Comparison of ENCODE assay signal across 8 cellular contexts in genomic region chr5:140038373-140038957, GRCh38. TPM values are rescaled to one million over a fixed set of nuclear protein-coding genes. Genes with fewer than 3 reads are reported as not detected.
DNase-seq lines count a peak whose midpoint lies in the region; ATAC-seq and TF ChIP-seq lines count a peak whose summit lies in the region.

No MANE protein-coding gene starts in this region.

- peak overlapping the region; percentile 4; the same call in 1 of the 2 replicates for H3K27ac Mint-ChIP-seq in HFFc6

- peaks cover 9% of the 10 kb centered on the region for H3K9me3 Mint-ChIP-seq in HFFc6

- H3K27ac ChIP-seq in BLaER1 treated with 17β-estradiol and CSF1 and Interleukin-3, amounts not matched to agents 10 nM and 100 nM, result no peak overlapping the region
- H3K27ac ChIP-seq in brain microvascular endothelial cell (no peak overlapping the region), mucosa of rectum (ENCODE audit: low read depth in 2 of 2, low read length in 2 of 2) (peak overlapping the region in 1 of 2 donors; percentile 33)

- peak; percentile 2 for DNase-seq in HFFc6
- no peak for DNase-seq in brain microvascular endothelial cell
- DNase-seq in activated CD8-positive, alpha-beta memory T cell treated with anti-CD3 and anti-CD28 coated beads, Interleukin-2, amount 50 U/mL, for 48 hours, result no peak
- DNase-seq in NCI-H1048 (lab: John Stamatoyannopoulos, UW), result no peak

- peaks cover 0 to 10% (median 4%) of the 10 kb centered on the region in 11 experiments; a peak in 4 of 22 replicates for H3K9me3 ChIP-seq in BLaER1 treated with 17β-estradiol and CSF1 and Interleukin-3, amounts not matched to agents 10 nM and 100 nM (replicated peaks in 1 of 11)
- H3K9me3 ChIP-seq in mucosa of rectum (ENCODE audit: control insufficient read depth in 2 of 2, low read length in 2 of 2), result no peaks in the 10 kb centered on the region

- peaks cover 27% of the 10 kb centered on the region for H3K4me1 Mint-ChIP-seq in HFFc6 (ENCODE audit: low read depth)

- TF ChIP-seq CTCF in HFFc6 (IDR thresholded peaks at IDR 0.05) (no peak), brain microvascular endothelial cell (IDR thresholded peaks at IDR 0.05; ENCODE audit: low read depth, low read length, missing control alignments) (no peak)

- in situ Hi-C loops in brain microvascular endothelial cell (cut with HindIII; ENCODE audit: low pct_ligation_motif_present, low sequenced_read_pairs), result no loop called here

- H3K4me2 ChIP-seq in BLaER1 treated with 17β-estradiol and CSF1 and Interleukin-3, amounts not matched to agents 10 nM and 100 nM, result peak overlapping the region; percentile 26 to 68 (median 57)

- no peaks in the 10 kb centered on the region; the same call in 1 of the 2 replicates for H3K36me3 Mint-ChIP-seq in HFFc6 (ENCODE audit: low read depth)

- H3K4me3 Mint-ChIP-seq in HFFc6, result peak overlapping the region; percentile 81

- H3K27me3 Mint-ChIP-seq in HFFc6 (ENCODE audit: insufficient read depth), result peaks cover 24% of the 10 kb centered on the region

- no peaks in the 10 kb centered on the region for H3K36me3 ChIP-seq in BLaER1 treated with 17β-estradiol and CSF1 and Interleukin-3, amounts not matched to agents 10 nM and 100 nM
- H3K36me3 ChIP-seq in brain microvascular endothelial cell (replicated peaks), result no peaks in the 10 kb centered on the region
- no peaks in the 10 kb centered on the region for H3K36me3 ChIP-seq in mucosa of rectum (ENCODE audit: control insufficient read depth in 2 of 2, insufficient read depth in 2 of 2, low read length in 2 of 2)

- peak overlapping the region in 3 of 10 experiments; percentile 16 to 30 (median 29); a peak in 4 of 20 replicates for H3K4me3 ChIP-seq in BLaER1 treated with 17β-estradiol and CSF1 and Interleukin-3, amounts not matched to agents 10 nM and 100 nM
- H3K4me3 ChIP-seq in brain microvascular endothelial cell (ENCODE audit: low read depth, low read length) (peak overlapping the region; percentile 50), mucosa of rectum (ENCODE audit: low read length in 2 of 2) (peak overlapping the region; percentile 53 to 70)

- ATAC-seq in GM21528 (IDR thresholded peaks at IDR 0.05; ENCODE audit: low FRiP score, unreplicated experiment), result no peak
- no peak for ATAC-seq in GM21737 (IDR thresholded peaks at IDR 0.05; ENCODE audit: unreplicated experiment)

- H3K9ac ChIP-seq in BLaER1 treated with 17β-estradiol and CSF1 and Interleukin-3, amounts not matched to agents 10 nM and 100 nM, result no peak overlapping the region
- H3K9ac ChIP-seq in mucosa of rectum (ENCODE audit: low read depth in 1 of 2, low read length in 2 of 2), result no peak overlapping the region

- peaks cover 14 to 31% (median 18%) of the 10 kb centered on the region in 10 experiments for H3K4me1 ChIP-seq in BLaER1 treated with 17β-estradiol and CSF1 and Interleukin-3, amounts not matched to agents 10 nM and 100 nM
- peaks cover 3 to 15% of the 10 kb centered on the region in 2 donors for H3K4me1 ChIP-seq in mucosa of rectum (ENCODE audit: control insufficient read depth in 2 of 2, insufficient read depth in 2 of 2, low read length in 2 of 2)

- H4K20me1 ChIP-seq in BLaER1 treated with 17β-estradiol and CSF1 and Interleukin-3, amounts not matched to agents 10 nM and 100 nM, result peaks cover 0 to 13% (median 3%) of the 10 kb centered on the region in 11 experiments; a peak in 4 of 22 replicates

- peaks cover 41 to 61% (median 53%) of the 10 kb centered on the region in 11 experiments for H3K27me3 ChIP-seq in BLaER1 treated with 17β-estradiol and CSF1 and Interleukin-3, amounts not matched to agents 10 nM and 100 nM
- H3K27me3 ChIP-seq in brain microvascular endothelial cell (replicated peaks), result no peaks in the 10 kb centered on the region
- peaks cover 24 to 30% of the 10 kb centered on the region in 2 donors for H3K27me3 ChIP-seq in mucosa of rectum (ENCODE audit: control insufficient read depth in 2 of 2, insufficient read depth in 2 of 2, low read length in 2 of 2)

RNA-seq across cellular contexts. Expression of gene NRG2, which starts 4.6 kb away (rescaled TPM):
- under 1 TPM in 5 of 6 experiments, not detected in 1; 0.11 to 0.35 (median 0.19) TPM for total RNA-seq in HFFc6 (2021; fragmentation: NEBNext Ultra II Directional; extraction: Animal tissue kit (Norgen Biotek cat#: 25700))
